In the genomic region with DNA sequence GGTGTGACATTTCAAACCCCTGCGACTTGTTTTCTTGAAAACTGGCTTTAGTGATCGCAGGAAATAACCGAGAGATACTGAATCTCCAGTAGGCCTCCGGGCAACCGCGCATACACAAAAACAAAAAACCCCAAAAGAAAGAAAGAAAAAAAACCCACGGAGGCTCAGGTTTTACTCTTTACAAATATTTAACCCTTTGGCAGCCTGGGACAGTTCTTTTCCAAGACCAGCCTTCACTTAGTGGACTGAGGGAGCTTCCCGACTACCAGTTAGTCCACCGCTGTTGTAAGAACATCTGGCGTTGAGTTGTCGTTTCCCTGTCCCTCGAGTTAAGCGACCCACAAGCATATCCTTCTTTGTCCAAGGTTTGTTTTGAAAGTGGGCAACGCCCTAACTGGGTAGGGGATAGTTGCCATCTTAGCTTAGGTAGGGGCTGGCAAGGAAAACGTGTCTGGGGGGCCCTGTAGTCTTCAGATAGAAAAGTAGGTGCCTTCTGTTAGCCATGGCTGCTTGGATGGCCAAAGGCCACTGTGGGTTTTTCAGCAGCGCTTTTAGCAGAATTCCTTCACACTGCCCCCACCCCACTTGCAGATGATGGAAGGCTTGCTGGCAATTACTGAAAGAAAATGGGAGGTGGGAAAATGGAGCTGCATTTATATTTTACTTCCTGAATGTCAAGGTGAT, we compare ENCODE assay signal across 25 cellular contexts. TPM values are rescaled to one million over a fixed set of nuclear protein-coding genes. Genes with fewer than 3 reads are reported as not detected.
DNase-seq lines count a peak whose midpoint lies in the region; ATAC-seq and TF ChIP-seq lines count a peak whose summit lies in the region.
"Had no signal": no experiment of that assay in that cellular context is flagged by ENCODE, and none has a peak within 500 bp of the region (broad histone marks: within the 10 kb centered on the region; RNA-seq: fewer than 3 reads in every experiment).

No MANE protein-coding gene starts in this region.

- no peaks in the 10 kb centered on the region for H3K9me3 Mint-ChIP-seq in activated T-cell treated with anti-CD3 and anti-CD28 coated beads, Interleukin-2, amount 50 U/mL, for 72 hours
- no peaks in the 10 kb centered on the region for H3K9me3 Mint-ChIP-seq in activated T-cell treated with anti-CD3 and anti-CD28 coated beads, Interleukin-2, amount 50 U/mL, for 24 hours
- H3K9me3 Mint-ChIP-seq in brain, result peaks cover 0 to 4% (median 0%) of the 10 kb centered on the region in 5 experiments
- peaks cover 0 to 7% (median 0%) of the 10 kb centered on the region in 9 donors for H3K9me3 Mint-ChIP-seq in naive thymus-derived CD8-positive, alpha-beta T cell
- H3K9me3 Mint-ChIP-seq: activated T-helper 2 cell treated with anti-CD3 and anti-CD28 coated beads, Interferon-gamma antibody, Interleukin-2, Interleukin-4, amounts not matched to agents 10 μg/mL and 5 μg/mL and 100 μg/mL, durations not matched to agents 14 hours and 24 hours and 36 hours had no signal

- H3K27ac ChIP-seq in testis, result no peak overlapping the region
- H3K27ac ChIP-seq in prostate gland, result no peak overlapping the region
- H3K27ac ChIP-seq: upper lobe of left lung had no signal

- peak overlapping the region; percentile 57 to 65 for H3K4me3 Mint-ChIP-seq in activated T-cell treated with anti-CD3 and anti-CD28 coated beads, Interleukin-2, amount 50 U/mL, for 72 hours
- H3K4me3 Mint-ChIP-seq in activated T-cell treated with anti-CD3 and anti-CD28 coated beads, Interleukin-2, amount 50 U/mL, for 24 hours, result no peak overlapping the region
- H3K4me3 Mint-ChIP-seq in brain, result peak overlapping the region in 3 of 5 experiments; percentile 12 to 34 (median 14)
- peak overlapping the region in 6 of 10 donors; percentile 16 to 53 (median 36) for H3K4me3 Mint-ChIP-seq in naive thymus-derived CD8-positive, alpha-beta T cell
- H3K4me3 Mint-ChIP-seq: activated CD8-positive, alpha-beta memory T cell treated with anti-CD3 and anti-CD28 coated beads, Interleukin-2, amount 10 ng/mL, durations not matched to agents 7 days and 5 days had no signal

- WGBS in testis, 2 donors, result 20 to 22% methylated on average over 16 of the region's 16 CpGs
- WGBS in prostate gland, result 52% methylated on average over 16 of the region's 16 CpGs

- H3K27me3 ChIP-seq in testis, result no peaks in the 10 kb centered on the region
- H3K27me3 ChIP-seq in prostate gland (replicated peaks; ENCODE audit: insufficient read depth), result peaks cover 37% of the 10 kb centered on the region

- DNase-seq in activated T-cell treated with anti-CD3 and anti-CD28 coated beads, Interleukin-2, amount 50 U/mL, for 72 hours, result no peak
- no peak for DNase-seq in activated T-cell treated with anti-CD3 and anti-CD28 coated beads, Interleukin-2, amount 50 U/mL, for 24 hours
- no peak for DNase-seq in naive thymus-derived CD8-positive, alpha-beta T cell
- DNase-seq in testis (no peak), DMS114 treated with DMSO at 0.1 percent for 48 hours (lab: John Stamatoyannopoulos, UW; ENCODE audit: unreplicated experiment) (no peak), prostate gland (ENCODE audit: low spot score) (no peak), NCI-H1105 treated with DMSO at 0.1 percent for 48 hours (lab: John Stamatoyannopoulos, UW) (no peak)
- DNase-seq: 8988T; activated CD8-positive, alpha-beta memory T cell treated with anti-CD3 and anti-CD28 coated beads, Interleukin-2, amount 10 ng/mL, durations not matched to agents 7 days and 5 days; BE2C; dermis blood vessel endothelial cell; Kasumi-1; left cardiac atrium; NCI-H1105; NCI-H2171; NCI-H526; RPMI8226; stimulated activated CD4-positive, alpha-beta T cell treated with anti-CD3 and anti-CD28 coated beads, Interleukin-1b, Interleukin-23, amount 100 ng/mL, for 48 hours; stimulated activated naive CD4-positive, alpha-beta T cell treated with Interleukin-2 at 50 U/mL for 16 hours; T-helper 9 cell had no signal

- H3K4me3 ChIP-seq in testis (peak overlapping the region; percentile 46 to 54), prostate gland (no peak overlapping the region)

- TF ChIP-seq POLR2A in testis (IDR thresholded peaks at IDR 0.05) (no peak), prostate gland (IDR thresholded peaks at IDR 0.05) (no peak)

- no peak for ATAC-seq in activated T-cell treated with anti-CD3 and anti-CD28 coated beads, Interleukin-2, amount 50 U/mL, for 72 hours (replicated peaks in 1 of 2)
- no peak for ATAC-seq in naive thymus-derived CD8-positive, alpha-beta T cell
- ATAC-seq: activated CD8-positive, alpha-beta memory T cell treated with anti-CD3 and anti-CD28 coated beads, Interleukin-2, amount 10 ng/mL, durations not matched to agents 7 days and 5 days; left cardiac atrium; SK-N-SH treated with all-trans-retinoic acid at 6 μM for 48 hours had no signal

- peaks cover 5 to 10% of the 10 kb centered on the region in 2 donors for H3K36me3 Mint-ChIP-seq in activated T-cell treated with anti-CD3 and anti-CD28 coated beads, Interleukin-2, amount 50 U/mL, for 72 hours (ENCODE audit: insufficient read depth in 2 of 2)
- H3K36me3 Mint-ChIP-seq in activated T-cell treated with anti-CD3 and anti-CD28 coated beads, Interleukin-2, amount 50 U/mL, for 24 hours (ENCODE audit: low read depth), result peaks cover 9% of the 10 kb centered on the region
- H3K36me3 Mint-ChIP-seq in brain, result peaks cover 9% of the 10 kb centered on the region
- peaks cover 15 to 21% (median 18%) of the 10 kb centered on the region in 3 donors for H3K36me3 Mint-ChIP-seq in naive thymus-derived CD8-positive, alpha-beta T cell

- no peaks in the 10 kb centered on the region for H3K36me3 ChIP-seq in testis (ENCODE audit: low read depth, missing control alignments)
- no peaks in the 10 kb centered on the region for H3K36me3 ChIP-seq in prostate gland
- H3K36me3 ChIP-seq: BE2C, upper lobe of left lung had no signal

- H3K4me1 Mint-ChIP-seq in activated T-cell treated with anti-CD3 and anti-CD28 coated beads, Interleukin-2, amount 50 U/mL, for 72 hours (ENCODE audit: low read depth), result peaks cover 55% of the 10 kb centered on the region
- H3K4me1 Mint-ChIP-seq in activated T-cell treated with anti-CD3 and anti-CD28 coated beads, Interleukin-2, amount 50 U/mL, for 24 hours (ENCODE audit: low read depth), result peaks cover 49% of the 10 kb centered on the region
- H3K4me1 Mint-ChIP-seq in brain, result peaks cover 51% of the 10 kb centered on the region
- H3K4me1 Mint-ChIP-seq in naive thymus-derived CD8-positive, alpha-beta T cell, result peaks cover 23 to 60% (median 49%) of the 10 kb centered on the region in 4 donors

- H3K4me1 ChIP-seq in testis, result peaks cover 16% of the 10 kb centered on the region
- peaks cover 11% of the 10 kb centered on the region for H3K4me1 ChIP-seq in prostate gland (replicated peaks)
- H3K4me1 ChIP-seq: BE2C had no signal

- intact Hi-C loops in testis (cut with DNase I; ENCODE audit: low total_unique reads) (no loop called here), prostate gland (cut with DNase I) (no loop called here)

- H3K27ac Mint-ChIP-seq in activated T-cell treated with anti-CD3 and anti-CD28 coated beads, Interleukin-2, amount 50 U/mL, for 72 hours, result no peak overlapping the region
- H3K27ac Mint-ChIP-seq in activated T-cell treated with anti-CD3 and anti-CD28 coated beads, Interleukin-2, amount 50 U/mL, for 24 hours, result no peak overlapping the region
- H3K27ac Mint-ChIP-seq in brain, result no peak overlapping the region
- H3K27ac Mint-ChIP-seq in naive thymus-derived CD8-positive, alpha-beta T cell, result no peak overlapping the region
- H3K27ac Mint-ChIP-seq: activated CD8-positive, alpha-beta memory T cell treated with anti-CD3 and anti-CD28 coated beads, Interleukin-2, amount 10 ng/mL, durations not matched to agents 7 days and 5 days; activated T-helper 2 cell treated with anti-CD3 and anti-CD28 coated beads, Interferon-gamma antibody, Interleukin-2, Interleukin-4, amounts not matched to agents 10 μg/mL and 5 μg/mL and 100 μg/mL, durations not matched to agents 14 hours and 24 hours and 36 hours had no signal

- peaks cover 80% of the 10 kb centered on the region for H3K27me3 Mint-ChIP-seq in activated T-cell treated with anti-CD3 and anti-CD28 coated beads, Interleukin-2, amount 50 U/mL, for 72 hours (ENCODE audit: low read depth)
- peaks cover 85% of the 10 kb centered on the region for H3K27me3 Mint-ChIP-seq in activated T-cell treated with anti-CD3 and anti-CD28 coated beads, Interleukin-2, amount 50 U/mL, for 24 hours
- peaks cover 95% of the 10 kb centered on the region for H3K27me3 Mint-ChIP-seq in brain
- peaks cover 51 to 80% (median 66%) of the 10 kb centered on the region in 5 donors for H3K27me3 Mint-ChIP-seq in naive thymus-derived CD8-positive, alpha-beta T cell

- H3K9me3 ChIP-seq in testis (no peaks in the 10 kb centered on the region), prostate gland (no peaks in the 10 kb centered on the region)

- TF ChIP-seq CTCF in brain (conservative IDR thresholded peaks at IDR 0.05) (no peak), testis (IDR thresholded peaks at IDR 0.05) (no peak), prostate gland (IDR thresholded peaks at IDR 0.05) (no peak)

- POLR2A ChIA-PET in naive thymus-derived CD8-positive, alpha-beta T cell (lab: Charles Lee), result no interaction called here

RNA-seq across cellular contexts. Expression of a gene that starts 6.9 kb away (rescaled TPM):
- total RNA-seq in activated T-cell treated with anti-CD3 and anti-CD28 coated beads, Interleukin-2, amount 50 U/mL, for 72 hours, result under 1 TPM; 0.77 to 0.83 TPM
- polyA plus RNA-seq in brain (ENCODE audit: insufficient read depth, low read depth, low replicate concordance), result 4.7 TPM
- total RNA-seq in naive thymus-derived CD8-positive, alpha-beta T cell, result not detected
- polyA plus RNA-seq in naive thymus-derived CD8-positive, alpha-beta T cell, result not detected
- total RNA-seq in testis, result 1 to 10 TPM; 3.5 to 4.2 TPM
- polyA plus RNA-seq in testis (ENCODE audit: insufficient read depth, low read depth, low replicate concordance), result 0.88 TPM
- total RNA-seq in prostate gland, result 1 to 10 TPM in 1 of 2 donors, under 1 TPM in 1; 0.77 to 2.4 TPM
- total RNA-seq: frontal cortex, left cardiac atrium had no signal

RNA-seq across cellular contexts. Expression of a gene that starts 32.2 kb away (rescaled TPM):
- total RNA-seq in activated T-cell treated with anti-CD3 and anti-CD28 coated beads, Interleukin-2, amount 50 U/mL, for 72 hours, result 100 to 1,000 TPM; 143 to 158 TPM
- 87.7 TPM for polyA plus RNA-seq in brain (ENCODE audit: insufficient read depth, low read depth, low replicate concordance)
- total RNA-seq in naive thymus-derived CD8-positive, alpha-beta T cell, result 10 to 100 TPM; 46.2 to 52.3 TPM
- polyA plus RNA-seq in naive thymus-derived CD8-positive, alpha-beta T cell, result 100 to 1,000 TPM in 2 of 3 donors, 10 to 100 TPM in 1; 99.4 to 118 (median 109) TPM
- 10 to 100 TPM; 58.3 to 72.7 TPM for total RNA-seq in testis
- 72.1 TPM for polyA plus RNA-seq in testis (ENCODE audit: insufficient read depth, low read depth, low replicate concordance)
- total RNA-seq in prostate gland, result 10 to 100 TPM; 68.6 to 82.8 TPM

Comparison
In these comparisons a context has a peak if more than half of its experiments do, and no peak if none do; other contexts are left out.
1. H3K4me3 ChIP-seq: peak in testis (2 of 2); none in prostate gland (0 of 2).